Comparison of ENCODE assay signal across 27 cellular contexts in genomic region chr1:116457944-116458343, GRCh38.
DNase-seq lines count a peak whose midpoint lies in the region; ATAC-seq, FAIRE-seq and TF ChIP-seq lines count a peak whose summit lies in the region.
"Had no signal": no experiment of that assay in that cellular context is flagged by ENCODE, and none has a peak within 500 bp of the region (broad histone marks: within the 10 kb centered on the region; RNA-seq: fewer than 3 reads in every experiment).

No MANE protein-coding gene starts in this region.

- no peak for TF ChIP-seq EP300 in H1 (IDR thresholded peaks at IDR 0.05; ENCODE audit: borderline replicate concordance in 1 of 2, low read depth in 2 of 2, low read length in 2 of 2)

- no peak overlapping the region; the same call in 1 of the 2 replicates for H4K8ac ChIP-seq in H1 (ENCODE audit: extremely low read depth, insufficient read depth, low read length)

- TF ChIP-seq CTCF in H1 (IDR thresholded peaks at IDR 0.05; ENCODE audit: control extremely low read depth in 1 of 3, insufficient read depth in 1 of 3, low read depth in 1 of 3, low read length in 3 of 3) (no peak), psoas muscle (IDR thresholded peaks at IDR 0.05) (no peak)

- TF ChIP-seq POLR2A in H1 (IDR thresholded peaks at IDR 0.05; ENCODE audit: control extremely low read depth in 1 of 2, low read depth in 2 of 2, low read length in 2 of 2), result no peak

- FAIRE-seq in H1 (lab: Jason Lieb, UNC), result no peak
- FAIRE-seq: A549, colon, GM12891, urothelium cell line had no signal

- intact Hi-C loops in psoas muscle (cut with DNase I), result no loop called here

- peak; percentile 18 for DNase-seq in NCI-H748 (lab: John Stamatoyannopoulos, UW; ENCODE audit: unreplicated experiment)
- no peak for DNase-seq in NCI-H748 treated with DMSO at 0.1 percent for 48 hours (lab: John Stamatoyannopoulos, UW)
- DNase-seq in NCI-H2227 (lab: John Stamatoyannopoulos, UW; ENCODE audit: unreplicated experiment), result peak; percentile 71
- no peak for DNase-seq in H1 (ENCODE audit: low read depth in 1 of 2, low spot score in 2 of 2)
- DNase-seq in psoas muscle, result peak; percentile 59 to 80
- no peak for DNase-seq in T-helper 1 cell
- no peak for DNase-seq in middle frontal gyrus (ENCODE audit: extremely low spot score, low spot score)
- DNase-seq: activated B cell treated with CpG ODN at 0.5 μM for 24 hours; activated CD4-positive, alpha-beta T cell treated with anti-CD3 and anti-CD28 coated beads, Interleukin-2, amount 50 U/mL, for 4 hours; activated effector memory CD4-positive, alpha-beta T cell treated with anti-CD3 and anti-CD28 coated beads, Interleukin-2, amount 50 U/mL, for 16 hours; BE2C; brain microvascular endothelial cell; Caco-2; Karpas-422; kidney glomerular epithelial cell; MV-4-11; naive thymus-derived CD4-positive, alpha-beta T cell; NCI-H2081; ovary; right cardiac atrium; stimulated activated CD4-positive, alpha-beta T cell treated with anti-CD3 and anti-CD28 coated beads, Interleukin-15, amount 100 ng/mL, for 24 hours; T1000 had no signal

- H3K23ac ChIP-seq in H1 (ENCODE audit: insufficient read length), result no peak overlapping the region

- H2BK12ac ChIP-seq in H1 (ENCODE audit: low read depth, low read length), result no peak overlapping the region

- H3K9me3 ChIP-seq in H1 (ENCODE audit: insufficient read depth in 2 of 2, low read depth in 1 of 2, low read length in 1 of 2), result no peaks in the 10 kb centered on the region
- H3K9me3 ChIP-seq in psoas muscle, result no peaks in the 10 kb centered on the region
- H3K9me3 ChIP-seq: A549, BE2C, Caco-2, ovary had no signal

- H3K79me1 ChIP-seq in H1 (ENCODE audit: low read depth, low read length), result no peaks in the 10 kb centered on the region

- H4K5ac ChIP-seq in H1 (ENCODE audit: insufficient read length, low read depth, low read length), result no peak overlapping the region

- no peaks in the 10 kb centered on the region; the same call in 1 of the 2 replicates for H3K23me2 ChIP-seq in H1 (ENCODE audit: low read depth, low read length)

- CTCF ChIA-PET in H1 (lab: Charles Lee; ENCODE audit: partially characterized antibody), result interaction anchor here (0.9 to 1.5 kb wide), 7 partner anchors 10 to 319 kb away, joined by 3 to 4 read pairs (median 3); no protein-coding TSS in a partner anchor

- no peak overlapping the region for H3K18ac ChIP-seq in H1 (ENCODE audit: extremely low read depth, low read length)

- H4K20me1 ChIP-seq in H1 (replicated peaks in 1 of 2; ENCODE audit: control insufficient read depth in 1 of 2, insufficient read depth in 2 of 2, low read length in 2 of 2), result no peaks in the 10 kb centered on the region

- no peak overlapping the region for H3K4me2 ChIP-seq in H1 (ENCODE audit: insufficient read depth in 1 of 2, low read depth in 2 of 2, low read length in 2 of 2)
- H3K4me2 ChIP-seq: A549 had no signal

- H3K14ac ChIP-seq in H1 (ENCODE audit: insufficient read length), result no peak overlapping the region

- no peak overlapping the region for H3K9ac ChIP-seq in H1 (replicated peaks in 1 of 4; ENCODE audit: extremely low read depth in 1 of 4, low read depth in 3 of 4, low read length in 3 of 4)

- peak overlapping the region; percentile 72 for H2AFZ ChIP-seq in H1 (ENCODE audit: low read length)

- POLR2A ChIA-PET in H1 (lab: Charles Lee; ENCODE audit: partially characterized antibody), result interaction anchor here (1.2 kb wide), 1 partner anchor 27 kb away, joined by 3 read pairs; no protein-coding TSS in a partner anchor

- H3K4me1 ChIP-seq in H1 (replicated peaks in 1 of 4; ENCODE audit: control insufficient read depth in 3 of 4, insufficient read depth in 4 of 4, low read length in 3 of 4) (peaks cover 0 to 3% (median under 1%) of the 10 kb centered on the region in 4 experiments; a peak in 3 of 7 replicates), psoas muscle (peaks cover 10% of the 10 kb centered on the region)
- H3K4me1 ChIP-seq: A549, BE2C had no signal

- 95% methylated on average over 6 of the region's 6 CpGs; no CpG with 5 or more reads in 1 of the 2 experiments for WGBS in H1 (ENCODE audit: extremely low coverage in 1 of 2, insufficient coverage in 1 of 2, insufficient read length in 1 of 2, insufficient replicate concordance in 2 of 2, low coverage in 1 of 2, low lambda C conversion rate in 2 of 2, missing lambda C conversion rate in 1 of 2), 2 experiments
- 10 to 15% (median 12%) methylated on average over 6 of the region's 6 CpGs for WGBS in psoas muscle, 3 donors

- H3K4ac ChIP-seq in H1 (replicated peaks; ENCODE audit: insufficient read length, low read depth, low read length), result no peak overlapping the region

- H3K27me3 ChIP-seq in H1 (replicated peaks in 1 of 4; ENCODE audit: control insufficient read depth in 3 of 4, extremely low read depth in 1 of 4, insufficient read depth in 3 of 4, low read length in 3 of 4) (no peaks in the 10 kb centered on the region), psoas muscle (ENCODE audit: insufficient read depth in 3 of 3, low read length in 2 of 3) (no peaks in the 10 kb centered on the region)
- H3K27me3 ChIP-seq: BE2C, brain microvascular endothelial cell, ovary had no signal

- H4K91ac ChIP-seq in H1 (replicated peaks; ENCODE audit: insufficient read length, low read length), result no peak overlapping the region

- H3K56ac ChIP-seq in H1 (replicated peaks; ENCODE audit: insufficient read length, low read depth, low read length), result no peak overlapping the region

- H2AK5ac ChIP-seq in H1 (ENCODE audit: low read depth, low read length), result no peak overlapping the region

- H2BK120ac ChIP-seq in H1 (replicated peaks; ENCODE audit: low read depth, low read length), result no peak overlapping the region

- no peak overlapping the region for H3K4me3 ChIP-seq in H1 (ENCODE audit: extremely low read depth in 1 of 4, insufficient read depth in 2 of 4, low read depth in 3 of 4, low read length in 4 of 4)
- H3K4me3 ChIP-seq in psoas muscle, result no peak overlapping the region
- H3K4me3 ChIP-seq: A549, ovary had no signal

- no peak for TF ChIP-seq RAD21 in H1 (IDR thresholded peaks at IDR 0.05 in 1 of 2, conservative IDR thresholded peaks at IDR 0.05 in 1 of 2; ENCODE audit: low read depth in 2 of 2, low read length in 2 of 2)

- H3K27ac ChIP-seq in H1 (ENCODE audit: low read depth, low read length) (no peak overlapping the region), psoas muscle (peak overlapping the region; percentile 30)
- H3K27ac ChIP-seq: A549, brain microvascular endothelial cell, ovary had no signal

- ATAC-seq in psoas muscle, result peak; percentile 79 to 97 (median 96)
- ATAC-seq in GM19035 (IDR thresholded peaks at IDR 0.05; ENCODE audit: unreplicated experiment), result no peak
- ATAC-seq: A549; naive thymus-derived CD4-positive, alpha-beta T cell had no signal

- H2BK5ac ChIP-seq in H1 (ENCODE audit: low read depth, low read length), result peak overlapping the region; percentile 10; the same call in 1 of the 2 replicates

- H3K36me3 ChIP-seq in H1 (ENCODE audit: control insufficient read depth in 2 of 4, insufficient read depth in 4 of 4, low read length in 3 of 4) (no peaks in the 10 kb centered on the region), psoas muscle (ENCODE audit: insufficient read depth in 1 of 2, low read depth in 1 of 2) (no peaks in the 10 kb centered on the region)
- H3K36me3 ChIP-seq: BE2C, brain microvascular endothelial cell, ovary had no signal

- no peak overlapping the region for H2BK15ac ChIP-seq in H1 (ENCODE audit: low read length)

- H2BK20ac ChIP-seq in H1 (ENCODE audit: low read length), result no peak overlapping the region

- no peaks in the 10 kb centered on the region for H3K79me2 ChIP-seq in H1 (ENCODE audit: control insufficient read depth in 1 of 2, insufficient read depth in 2 of 2, low read length in 2 of 2)

TF ChIP-seq in H1, 55 proteins besides CTCF, POLR2A, EP300 and RAD21:
- TF ChIP-seq YY1 (IDR thresholded peaks at IDR 0.05; ENCODE audit: low read depth, low read length) (no peak), GTF2F1 (IDR thresholded peaks at IDR 0.05; ENCODE audit: borderline replicate concordance, low read depth, low read length) (no peak), SIRT6 (IDR thresholded peaks at IDR 0.05; ENCODE audit: low read length) (no peak)
TF ChIP-seq in H1: peak in this region for 0.

Comparison
In these comparisons a context has a peak if more than half of its experiments do, and no peak if none do; other contexts are left out.
1. DNase-seq: peak in NCI-H748 (single experiment), NCI-H2227 (single experiment) and psoas muscle (2 of 2); none in NCI-H748 treated with DMSO at 0.1 percent for 48 hours (single experiment), H1 (0 of 2), T-helper 1 cell (0 of 5) and middle frontal gyrus (single experiment).